In the genomic region with DNA sequence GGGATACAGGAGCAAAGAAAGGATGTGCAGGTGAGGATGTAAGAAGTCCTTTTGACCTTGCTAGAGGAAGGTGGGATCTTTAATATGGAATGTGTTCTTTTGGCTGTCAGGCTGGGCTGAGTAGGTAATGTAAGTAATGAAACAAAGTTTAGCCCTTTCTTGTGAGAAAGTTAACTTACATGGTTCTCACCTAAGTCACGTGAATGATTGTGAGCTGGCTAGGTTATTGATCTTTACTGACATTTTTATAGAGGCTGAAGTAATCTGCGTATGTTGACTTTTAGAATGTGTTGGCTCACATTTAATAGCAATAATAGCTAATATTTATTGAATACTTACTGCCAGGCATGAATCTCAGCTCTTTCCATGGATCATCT, we compare ENCODE assay signal across 9 cellular contexts. TPM values are rescaled to one million over a fixed set of nuclear protein-coding genes. Genes with fewer than 3 reads are reported as not detected.
A peak's percentile ranks its signal among the peaks of the same experiment; 100 is the strongest.
DNase-seq lines count a peak whose midpoint lies in the region; ATAC-seq and TF ChIP-seq lines count a peak whose summit lies in the region.
"Had no signal": no experiment of that assay in that cellular context is flagged by ENCODE, and none has a peak within 500 bp of the region (broad histone marks: within the 10 kb centered on the region; RNA-seq: fewer than 3 reads in every experiment).

No MANE protein-coding gene starts in this region.

- intact Hi-C loops in cardiac septum (cut with DNase I), result no loop called here
- intact Hi-C loops in ascending aorta (cut with DNase I), result no loop called here
- intact Hi-C loops in left lung (cut with DNase I), result no loop called here
- intact Hi-C loops in transverse colon (cut with DNase I; ENCODE audit: low total_unique reads), result no loop called here

- H3K4me3 ChIP-seq in cardiac muscle cell (peak overlapping the region; percentile 91), ascending aorta (peak overlapping the region; percentile 90 to 99), left lung (peak overlapping the region; percentile 94 to 95), transverse colon (peak overlapping the region in 1 of 4 donors; percentile 91)

- POLR2A ChIA-PET in HEK293T (lab: Yijun Ruan, JAX), result interaction anchor here (0.7 to 0.9 kb wide), 2 partner anchors 22 to 41 kb away, joined by 3 read pairs; no protein-coding TSS in a partner anchor

- TF ChIP-seq EP300 in transverse colon (IDR thresholded peaks at IDR 0.05; ENCODE audit: low read depth), result no peak

- H3K27me3 ChIP-seq in cardiac muscle cell (no peaks in the 10 kb centered on the region), ascending aorta (no peaks in the 10 kb centered on the region), left lung (no peaks in the 10 kb centered on the region), transverse colon (no peaks in the 10 kb centered on the region)

- H3K36me3 ChIP-seq in cardiac muscle cell (no peaks in the 10 kb centered on the region), ascending aorta (no peaks in the 10 kb centered on the region), left lung (no peaks in the 10 kb centered on the region), transverse colon (no peaks in the 10 kb centered on the region)

- no peak for DNase-seq in cardiac muscle cell (ENCODE audit: low read depth in 1 of 2, low spot score in 1 of 2)
- no peak for DNase-seq in cardiac septum (ENCODE audit: low spot score)
- no peak for DNase-seq in ascending aorta (ENCODE audit: low spot score in 2 of 2)
- no peak for DNase-seq in left lung
- DNase-seq in transverse colon, result no peak
- DNase-seq in NCI-H2107 (lab: John Stamatoyannopoulos, UW), result no peak
- DNase-seq in HEK293T (ENCODE audit: extremely low spot score), result no peak
- DNase-seq in anterior cingulate cortex (lab: John Stamatoyannopoulos, UW), result no peak
- DNase-seq: COR-L47 had no signal

- H3K4me1 ChIP-seq in cardiac muscle cell (ENCODE audit: low read depth) (peaks cover 21% of the 10 kb centered on the region), ascending aorta (peaks cover 13 to 42% of the 10 kb centered on the region in 2 donors), left lung (peaks cover 33 to 69% of the 10 kb centered on the region in 2 donors), transverse colon (peaks cover 28 to 52% (median 49%) of the 10 kb centered on the region in 4 donors)

- H3K9me3 ChIP-seq in cardiac muscle cell (ENCODE audit: low read depth) (no peaks in the 10 kb centered on the region), ascending aorta (no peaks in the 10 kb centered on the region), left lung (no peaks in the 10 kb centered on the region), transverse colon (no peaks in the 10 kb centered on the region)

- TF ChIP-seq POLR2A in transverse colon (IDR thresholded peaks at IDR 0.05), result no peak

- in situ Hi-C loops in transverse colon (cut with MboI; ENCODE audit: low pct_ligation_motif_present in 1 of 4, low pct_unique_long_range_greater_than_20kb in 1 of 4, low sequenced_read_pairs in 3 of 4), result no loop called here

- H3K27ac ChIP-seq in cardiac muscle cell, result no peak overlapping the region
- peak overlapping the region in 1 of 2 donors; percentile 13 for H3K27ac ChIP-seq in ascending aorta
- no peak overlapping the region for H3K27ac ChIP-seq in left lung
- peak overlapping the region; percentile 95 to 97 (median 96) for H3K27ac ChIP-seq in transverse colon

- CTCF ChIA-PET in HEK293T (lab: Yijun Ruan, JAX), result interaction anchor here (1.5 kb wide), 1 partner anchor 39 kb away, joined by 6 read pairs; no protein-coding TSS in a partner anchor

- no peak for ATAC-seq in left lung

- 57 to 63% methylated on average over 1 to 2 of the region's 2 CpGs for WGBS in transverse colon (ENCODE audit: low coverage in 1 of 2), 2 donors

- TF ChIP-seq CTCF in cardiac muscle cell (IDR thresholded peaks at IDR 0.05; ENCODE audit: low read depth, low read length) (no peak), ascending aorta (IDR thresholded peaks at IDR 0.05) (no peak), left lung (IDR thresholded peaks at IDR 0.05) (no peak), transverse colon (IDR thresholded peaks at IDR 0.05) (no peak)

TF ChIP-seq in HEK293T, 16 proteins besides CTCF, POLR2A, EP300 and RAD21:
- no peak for TF ChIP-seq BHLHE40 (IDR thresholded peaks at IDR 0.05; ENCODE audit: borderline replicate concordance)
- TF ChIP-seq TARDBP (IDR thresholded peaks at IDR 0.05), result no peak
- TF ChIP-seq SUZ12 (IDR thresholded peaks at IDR 0.05), result no peak
- TF ChIP-seq, protein P1, sequence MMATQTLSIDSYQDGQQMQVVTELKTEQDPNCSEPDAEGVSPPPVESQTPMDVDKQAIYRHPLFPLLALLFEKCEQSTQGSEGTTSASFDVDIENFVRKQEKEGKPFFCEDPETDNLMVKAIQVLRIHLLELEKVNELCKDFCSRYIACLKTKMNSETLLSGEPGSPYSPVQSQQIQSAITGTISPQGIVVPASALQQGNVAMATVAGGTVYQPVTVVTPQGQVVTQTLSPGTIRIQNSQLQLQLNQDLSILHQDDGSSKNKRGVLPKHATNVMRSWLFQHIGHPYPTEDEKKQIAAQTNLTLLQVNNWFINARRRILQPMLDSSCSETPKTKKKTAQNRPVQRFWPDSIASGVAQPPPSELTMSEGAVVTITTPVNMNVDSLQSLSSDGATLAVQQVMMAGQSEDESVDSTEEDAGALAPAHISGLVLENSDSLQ (IDR thresholded peaks at IDR 0.05), result no peak
- no peak for TF ChIP-seq FOXM1 (IDR thresholded peaks at IDR 0.05; ENCODE audit: borderline replicate concordance)
- TF ChIP-seq LEF1 (IDR thresholded peaks at IDR 0.05; ENCODE audit: borderline replicate concordance), result no peak
- no peak for TF ChIP-seq ARNT (IDR thresholded peaks at IDR 0.05)
- TF ChIP-seq ELF4 (IDR thresholded peaks at IDR 0.05), result no peak
- TF ChIP-seq L3MBTL2 (conservative IDR thresholded peaks at IDR 0.05), result no peak
- no peak for TF ChIP-seq CTBP1 (IDR thresholded peaks at IDR 0.05; ENCODE audit: borderline replicate concordance)
- no peak for TF ChIP-seq FOXK2 (IDR thresholded peaks at IDR 0.05)
- TF ChIP-seq HDGF (IDR thresholded peaks at IDR 0.05; ENCODE audit: borderline replicate concordance), result no peak
- TF ChIP-seq NFRKB (IDR thresholded peaks at IDR 0.05), result no peak
- no peak for TF ChIP-seq SP1 (IDR thresholded peaks at IDR 0.05)

RNA-seq across cellular contexts. Expression of a gene that starts 2.6 kb away (rescaled TPM):
- total RNA-seq in cardiac muscle cell (12.4 and 21.5 TPM in 2 replicates), cardiac septum (23.5 TPM), ascending aorta (9.4 TPM), left lung (10 to 100 TPM; 68.0 to 69.5 TPM), transverse colon (10 to 100 TPM; 29.6 to 52.3 (median 36.9) TPM)
- 21.5 and 21.7 TPM in 2 replicates for polyA plus RNA-seq in cardiac muscle cell

Comparison
In these comparisons a context has a peak if more than half of its experiments do, and no peak if none do; other contexts are left out.
1. H3K27ac ChIP-seq: peak in transverse colon (4 of 4); none in cardiac muscle cell (single experiment) and left lung (0 of 2).